16 cellular contexts compared by ENCODE assay signal in the genomic region with DNA sequence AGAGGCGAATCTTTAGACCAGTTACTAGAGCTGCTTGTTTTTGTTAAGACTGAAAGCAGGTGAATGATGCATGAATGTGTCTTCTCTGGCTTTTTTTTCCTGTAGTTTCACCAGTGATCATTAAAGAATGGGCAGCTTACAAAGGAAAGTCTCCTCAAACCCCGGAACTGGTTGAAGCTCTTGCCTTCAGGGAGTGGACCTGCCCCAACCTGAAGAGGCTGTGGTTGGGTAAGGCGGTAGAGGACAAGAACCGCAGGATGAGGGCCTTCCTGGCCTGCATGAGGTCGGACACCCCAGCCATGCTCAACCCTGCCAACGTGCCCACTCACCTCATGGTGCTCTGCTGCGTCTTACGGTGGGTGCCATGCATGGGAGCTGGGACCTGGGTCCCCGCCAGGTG. TPM values are rescaled to one million over a fixed set of nuclear protein-coding genes. Genes with fewer than 3 reads are reported as not detected.
A peak's percentile ranks its signal among the peaks of the same experiment; 100 is the strongest.
DNase-seq lines count a peak whose midpoint lies in the region; ATAC-seq lines count a peak whose summit lies in the region.
"Had no signal": no experiment of that assay in that cellular context is flagged by ENCODE, and none has a peak within 500 bp of the region (broad histone marks: within the 10 kb centered on the region; RNA-seq: fewer than 3 reads in every experiment).

No MANE protein-coding gene starts in this region.

- H3K18ac ChIP-seq in mesenchymal stem cell (ENCODE audit: low read depth in 1 of 2, low read length in 2 of 2) = no peak overlapping the region

- H3K79me1 ChIP-seq in mesenchymal stem cell (replicated peaks; ENCODE audit: low read length, poor library complexity, severe bottlenecking) = peaks cover 45% of the 10 kb centered on the region

- H3K27me3 ChIP-seq in mesenchymal stem cell (ENCODE audit: control insufficient read depth in 1 of 2, insufficient read depth in 1 of 2, low read length in 2 of 2) = no peaks in the 10 kb centered on the region
- H3K27me3 ChIP-seq: BLaER1 had no signal

- H3K27me3 Mint-ChIP-seq in activated T-cell treated with anti-CD3 and anti-CD28 coated beads, Interleukin-2, amount 50 U/mL, for 72 hours (ENCODE audit: low read depth) = no peaks in the 10 kb centered on the region
- no peaks in the 10 kb centered on the region for H3K27me3 Mint-ChIP-seq in activated T-cell treated with anti-CD3 and anti-CD28 coated beads, Interleukin-2, amount 50 U/mL, for 24 hours
- H3K27me3 Mint-ChIP-seq in stimulated activated naive CD8-positive, alpha-beta T cell treated with anti-CD3 and anti-CD28 coated beads, Interleukin-15, amount 100 ng/mL, for 72 hours = no peaks in the 10 kb centered on the region
- H3K27me3 Mint-ChIP-seq: CD4-positive, alpha-beta memory T cell had no signal

- H2AFZ ChIP-seq in mesenchymal stem cell (ENCODE audit: low read depth, low read length) = no peak overlapping the region
- H2AFZ ChIP-seq: GM23248 had no signal

- no peak overlapping the region for H2AK5ac ChIP-seq in mesenchymal stem cell (ENCODE audit: low read length, severe bottlenecking)

- no peak overlapping the region for H3K4me3 ChIP-seq in mesenchymal stem cell (ENCODE audit: insufficient read depth in 1 of 2, low read depth in 1 of 2, low read length in 2 of 2)
- H3K4me3 ChIP-seq: BLaER1, GM23248, HAP-1 had no signal

- peaks cover 7% of the 10 kb centered on the region for H3K4me1 ChIP-seq in mesenchymal stem cell (ENCODE audit: control insufficient read depth, insufficient read depth, low read depth, low read length)
- H3K4me1 ChIP-seq: BLaER1, HAP-1 had no signal

- no peak overlapping the region for H3K4me2 ChIP-seq in mesenchymal stem cell (ENCODE audit: low read length, poor library complexity, severe bottlenecking)
- H3K4me2 ChIP-seq: BLaER1 had no signal

- H2BK12ac ChIP-seq in mesenchymal stem cell (ENCODE audit: low read length in 2 of 2) = peak overlapping the region in 1 of 2 experiments; percentile 7

- H2BK15ac ChIP-seq in mesenchymal stem cell (ENCODE audit: low read depth, poor library complexity, severe bottlenecking) = no peak overlapping the region

- H2BK5ac ChIP-seq in mesenchymal stem cell (ENCODE audit: low read depth, low read length, poor library complexity, severe bottlenecking) = no peak overlapping the region

- no peaks in the 10 kb centered on the region for H3K9me3 Mint-ChIP-seq in activated T-cell treated with anti-CD3 and anti-CD28 coated beads, Interleukin-2, amount 50 U/mL, for 72 hours
- H3K9me3 Mint-ChIP-seq in activated T-cell treated with anti-CD3 and anti-CD28 coated beads, Interleukin-2, amount 50 U/mL, for 24 hours = no peaks in the 10 kb centered on the region
- H3K9me3 Mint-ChIP-seq in stimulated activated naive CD8-positive, alpha-beta T cell treated with anti-CD3 and anti-CD28 coated beads, Interleukin-15, amount 100 ng/mL, for 72 hours = no peaks in the 10 kb centered on the region
- H3K9me3 Mint-ChIP-seq: CD14-positive monocyte had no signal

- H3K27ac Mint-ChIP-seq in activated T-cell treated with anti-CD3 and anti-CD28 coated beads, Interleukin-2, amount 50 U/mL, for 72 hours = peak overlapping the region; percentile 8
- H3K27ac Mint-ChIP-seq in activated T-cell treated with anti-CD3 and anti-CD28 coated beads, Interleukin-2, amount 50 U/mL, for 24 hours = no peak overlapping the region
- H3K27ac Mint-ChIP-seq in stimulated activated naive CD8-positive, alpha-beta T cell treated with anti-CD3 and anti-CD28 coated beads, Interleukin-15, amount 100 ng/mL, for 72 hours = peak overlapping the region; percentile 75 to 80
- H3K27ac Mint-ChIP-seq: CD14-positive monocyte had no signal

- peaks cover 41 to 88% of the 10 kb centered on the region in 2 experiments for H3K36me3 ChIP-seq in mesenchymal stem cell (ENCODE audit: control insufficient read depth in 1 of 2, insufficient read depth in 2 of 2, low read depth in 1 of 2, low read length in 2 of 2)

- no peak for DNase-seq in activated T-cell treated with anti-CD3 and anti-CD28 coated beads, Interleukin-2, amount 50 U/mL, for 72 hours
- DNase-seq in activated T-cell treated with anti-CD3 and anti-CD28 coated beads, Interleukin-2, amount 50 U/mL, for 24 hours = no peak
- no peak for DNase-seq in stimulated activated naive CD8-positive, alpha-beta T cell treated with anti-CD3 and anti-CD28 coated beads, Interleukin-15, amount 100 ng/mL, for 72 hours
- DNase-seq in stimulated activated naive CD8-positive, alpha-beta T cell treated with anti-CD3 and anti-CD28 coated beads, Interleukin-15, Interleukin-2, amounts not matched to agents 100 U/mL and 50 U/mL, for 24 hours = no peak
- DNase-seq in mesenchymal stem cell = no peak
- no peak for DNase-seq in NCI-H2081 treated with DMSO at 0.1 percent for 48 hours (lab: John Stamatoyannopoulos, UW)
- DNase-seq: 8988T; CD4-positive, alpha-beta memory T cell; DMS153; DMS79; GDM1; GM23248 had no signal

- WGBS in mesenchymal stem cell = 96% methylated on average over 9 of the region's 9 CpGs

- no peak overlapping the region for H4K8ac ChIP-seq in mesenchymal stem cell (ENCODE audit: low read length)

- H3K4me1 Mint-ChIP-seq in activated T-cell treated with anti-CD3 and anti-CD28 coated beads, Interleukin-2, amount 50 U/mL, for 72 hours (ENCODE audit: low read depth) = peaks cover 11% of the 10 kb centered on the region
- peaks cover 3% of the 10 kb centered on the region for H3K4me1 Mint-ChIP-seq in activated T-cell treated with anti-CD3 and anti-CD28 coated beads, Interleukin-2, amount 50 U/mL, for 24 hours (ENCODE audit: low read depth)
- peaks cover 7% of the 10 kb centered on the region for H3K4me1 Mint-ChIP-seq in stimulated activated naive CD8-positive, alpha-beta T cell treated with anti-CD3 and anti-CD28 coated beads, Interleukin-15, amount 100 ng/mL, for 72 hours
- H3K4me1 Mint-ChIP-seq: CD14-positive monocyte had no signal

- no peak overlapping the region for H3K23ac ChIP-seq in mesenchymal stem cell (ENCODE audit: low read length in 2 of 2)

- H3K14ac ChIP-seq in mesenchymal stem cell (ENCODE audit: low read length in 2 of 2) = no peak overlapping the region

- no peak overlapping the region for H3K9ac ChIP-seq in mesenchymal stem cell (ENCODE audit: low read length)
- H3K9ac ChIP-seq: BLaER1, GM23248 had no signal

- no peak overlapping the region for H3K4me3 Mint-ChIP-seq in activated T-cell treated with anti-CD3 and anti-CD28 coated beads, Interleukin-2, amount 50 U/mL, for 72 hours
- H3K4me3 Mint-ChIP-seq in activated T-cell treated with anti-CD3 and anti-CD28 coated beads, Interleukin-2, amount 50 U/mL, for 24 hours = no peak overlapping the region
- no peak overlapping the region for H3K4me3 Mint-ChIP-seq in stimulated activated naive CD8-positive, alpha-beta T cell treated with anti-CD3 and anti-CD28 coated beads, Interleukin-15, amount 100 ng/mL, for 72 hours
- H3K4me3 Mint-ChIP-seq: CD14-positive monocyte; CD4-positive, alpha-beta memory T cell had no signal

- no peak overlapping the region for H3K4ac ChIP-seq in mesenchymal stem cell (ENCODE audit: low read depth in 1 of 2, low read length in 2 of 2)

- no peaks in the 10 kb centered on the region for H3K9me3 ChIP-seq in mesenchymal stem cell (ENCODE audit: control insufficient read depth, low read length)
- H3K9me3 ChIP-seq: BLaER1, HAP-1 had no signal

- H4K91ac ChIP-seq in mesenchymal stem cell (ENCODE audit: low read length) = peak overlapping the region; percentile 14

- H3K27ac ChIP-seq in mesenchymal stem cell (ENCODE audit: low read length, poor library complexity, severe bottlenecking) = no peak overlapping the region
- H3K27ac ChIP-seq: BLaER1, GM23248 had no signal

- no peak overlapping the region for H2BK120ac ChIP-seq in mesenchymal stem cell (ENCODE audit: low read depth, low read length)

- H3K36me3 Mint-ChIP-seq in activated T-cell treated with anti-CD3 and anti-CD28 coated beads, Interleukin-2, amount 50 U/mL, for 72 hours (ENCODE audit: insufficient read depth in 2 of 2) = peaks cover 4 to 20% of the 10 kb centered on the region in 2 donors
- peaks cover 90% of the 10 kb centered on the region for H3K36me3 Mint-ChIP-seq in activated T-cell treated with anti-CD3 and anti-CD28 coated beads, Interleukin-2, amount 50 U/mL, for 24 hours (ENCODE audit: low read depth)

- no peak for ATAC-seq in activated T-cell treated with anti-CD3 and anti-CD28 coated beads, Interleukin-2, amount 50 U/mL, for 72 hours (replicated peaks in 1 of 2)
- ATAC-seq in stimulated activated naive CD8-positive, alpha-beta T cell treated with anti-CD3 and anti-CD28 coated beads, Interleukin-15, amount 100 ng/mL, for 72 hours = no peak
- ATAC-seq in stimulated activated naive CD8-positive, alpha-beta T cell treated with anti-CD3 and anti-CD28 coated beads, Interleukin-15, Interleukin-2, amounts not matched to agents 100 U/mL and 50 U/mL, for 24 hours = no peak
- no peak for ATAC-seq in GM21360 (IDR thresholded peaks at IDR 0.05; ENCODE audit: unreplicated experiment)

RNA-seq across cellular contexts. Expression of a gene that starts 33.3 kb away (rescaled TPM):
- 10 to 100 TPM; 23.3 to 27.6 TPM for total RNA-seq in activated T-cell treated with anti-CD3 and anti-CD28 coated beads, Interleukin-2, amount 50 U/mL, for 72 hours
- polyA plus RNA-seq in mesenchymal stem cell (2013, experiment 1 of 2) = 13.5 TPM
- polyA plus RNA-seq in mesenchymal stem cell (2013, experiment 2 of 2) = 13.2 TPM
